Comparison of ENCODE assay signal across 11 cellular contexts in the genomic region with DNA sequence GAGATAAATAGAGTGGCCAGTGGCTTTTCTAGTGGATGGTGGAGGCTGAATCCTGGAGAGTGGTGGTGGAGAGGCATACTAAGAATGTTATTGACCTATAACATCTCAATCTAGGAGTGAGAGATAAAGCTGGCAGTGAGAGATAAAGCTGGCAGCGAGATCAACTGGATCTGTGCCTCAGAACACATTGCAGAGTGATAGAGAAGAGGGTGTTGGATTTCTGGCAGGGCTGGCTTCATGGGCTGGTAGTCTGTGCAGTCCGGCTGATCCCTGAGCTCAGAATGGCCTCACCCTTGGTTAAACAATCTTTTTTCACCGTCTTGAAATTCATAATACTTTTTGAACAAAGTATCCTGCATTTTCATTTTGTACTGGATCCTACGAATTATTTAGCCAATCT.
"Had no signal": no experiment of that assay in that cellular context is flagged by ENCODE, and none has a peak within 500 bp of the region (broad histone marks: within the 10 kb centered on the region; RNA-seq: fewer than 3 reads in every experiment).

No MANE protein-coding gene starts in this region.

- H3K4me1 ChIP-seq: adrenal gland had no signal

- H3K36me3 ChIP-seq: adrenal gland had no signal

- H3K27ac ChIP-seq: adrenal gland, dorsolateral prefrontal cortex, hepatocyte had no signal

- H3K4me3 ChIP-seq: adrenal gland, dorsolateral prefrontal cortex, hepatocyte, lung had no signal

- DNase-seq: activated CD4-positive, alpha-beta T cell treated with anti-CD3 and anti-CD28 coated beads for 1 hour; activated gamma-delta T cell treated with Interleukin-2 at 50 U/mL for 16 hours; adrenal gland; stimulated activated CD4-positive, alpha-beta T cell treated with anti-CD3 and anti-CD28 coated beads, Interleukin-1b, Interleukin-23, amount 100 ng/mL, for 48 hours; stimulated activated CD8-positive, alpha-beta memory T cell treated with anti-CD3 and anti-CD28 coated beads, Interleukin-4, amount 100 ng/mL, for 48 hours; stimulated activated naive CD4-positive, alpha-beta T cell; T-helper 1 cell; T-helper 9 cell had no signal

- H3K79me2 ChIP-seq: hepatocyte had no signal

- H3K4me2 ChIP-seq: hepatocyte had no signal

- H3K9me3 ChIP-seq: adrenal gland had no signal

- H3K27me3 ChIP-seq: adrenal gland, dorsolateral prefrontal cortex, hepatocyte had no signal
